1 cellular context compared by ENCODE assay signal in genomic region chr1:98296681-98297080, GRCh38.
TF ChIP-seq lines count a peak whose summit lies in the region.

No MANE protein-coding gene starts in this region.

TF ChIP-seq in GM23338, 12 proteins besides CTCF, POLR2A, EP300 and RAD21:
- TF ChIP-seq EZH2phosphoT487 (IDR thresholded peaks at IDR 0.05; ENCODE audit: unreplicated experiment) (no peak), EZH2 (IDR thresholded peaks at IDR 0.05; ENCODE audit: low read depth, unreplicated experiment) (no peak), REST (IDR thresholded peaks at IDR 0.05; ENCODE audit: unreplicated experiment) (no peak), CREB1 (CRISPR knock-in tag; IDR thresholded peaks at IDR 0.05; ENCODE audit: low read depth) (no peak), POLR2AphosphoS5 (IDR thresholded peaks at IDR 0.05; ENCODE audit: low read depth) (no peak), ZNF331 (CRISPR knock-in tag; IDR thresholded peaks at IDR 0.05; ENCODE audit: low read depth) (no peak), NANOG (IDR thresholded peaks at IDR 0.05; ENCODE audit: borderline replicate concordance) (no peak), ZNF114 (CRISPR knock-in tag; IDR thresholded peaks at IDR 0.05) (no peak), JUNB (IDR thresholded peaks at IDR 0.05; ENCODE audit: unreplicated experiment) (no peak), STAT1 (IDR thresholded peaks at IDR 0.05; ENCODE audit: unreplicated experiment) (no peak)
- TF ChIP-seq, protein P1, sequence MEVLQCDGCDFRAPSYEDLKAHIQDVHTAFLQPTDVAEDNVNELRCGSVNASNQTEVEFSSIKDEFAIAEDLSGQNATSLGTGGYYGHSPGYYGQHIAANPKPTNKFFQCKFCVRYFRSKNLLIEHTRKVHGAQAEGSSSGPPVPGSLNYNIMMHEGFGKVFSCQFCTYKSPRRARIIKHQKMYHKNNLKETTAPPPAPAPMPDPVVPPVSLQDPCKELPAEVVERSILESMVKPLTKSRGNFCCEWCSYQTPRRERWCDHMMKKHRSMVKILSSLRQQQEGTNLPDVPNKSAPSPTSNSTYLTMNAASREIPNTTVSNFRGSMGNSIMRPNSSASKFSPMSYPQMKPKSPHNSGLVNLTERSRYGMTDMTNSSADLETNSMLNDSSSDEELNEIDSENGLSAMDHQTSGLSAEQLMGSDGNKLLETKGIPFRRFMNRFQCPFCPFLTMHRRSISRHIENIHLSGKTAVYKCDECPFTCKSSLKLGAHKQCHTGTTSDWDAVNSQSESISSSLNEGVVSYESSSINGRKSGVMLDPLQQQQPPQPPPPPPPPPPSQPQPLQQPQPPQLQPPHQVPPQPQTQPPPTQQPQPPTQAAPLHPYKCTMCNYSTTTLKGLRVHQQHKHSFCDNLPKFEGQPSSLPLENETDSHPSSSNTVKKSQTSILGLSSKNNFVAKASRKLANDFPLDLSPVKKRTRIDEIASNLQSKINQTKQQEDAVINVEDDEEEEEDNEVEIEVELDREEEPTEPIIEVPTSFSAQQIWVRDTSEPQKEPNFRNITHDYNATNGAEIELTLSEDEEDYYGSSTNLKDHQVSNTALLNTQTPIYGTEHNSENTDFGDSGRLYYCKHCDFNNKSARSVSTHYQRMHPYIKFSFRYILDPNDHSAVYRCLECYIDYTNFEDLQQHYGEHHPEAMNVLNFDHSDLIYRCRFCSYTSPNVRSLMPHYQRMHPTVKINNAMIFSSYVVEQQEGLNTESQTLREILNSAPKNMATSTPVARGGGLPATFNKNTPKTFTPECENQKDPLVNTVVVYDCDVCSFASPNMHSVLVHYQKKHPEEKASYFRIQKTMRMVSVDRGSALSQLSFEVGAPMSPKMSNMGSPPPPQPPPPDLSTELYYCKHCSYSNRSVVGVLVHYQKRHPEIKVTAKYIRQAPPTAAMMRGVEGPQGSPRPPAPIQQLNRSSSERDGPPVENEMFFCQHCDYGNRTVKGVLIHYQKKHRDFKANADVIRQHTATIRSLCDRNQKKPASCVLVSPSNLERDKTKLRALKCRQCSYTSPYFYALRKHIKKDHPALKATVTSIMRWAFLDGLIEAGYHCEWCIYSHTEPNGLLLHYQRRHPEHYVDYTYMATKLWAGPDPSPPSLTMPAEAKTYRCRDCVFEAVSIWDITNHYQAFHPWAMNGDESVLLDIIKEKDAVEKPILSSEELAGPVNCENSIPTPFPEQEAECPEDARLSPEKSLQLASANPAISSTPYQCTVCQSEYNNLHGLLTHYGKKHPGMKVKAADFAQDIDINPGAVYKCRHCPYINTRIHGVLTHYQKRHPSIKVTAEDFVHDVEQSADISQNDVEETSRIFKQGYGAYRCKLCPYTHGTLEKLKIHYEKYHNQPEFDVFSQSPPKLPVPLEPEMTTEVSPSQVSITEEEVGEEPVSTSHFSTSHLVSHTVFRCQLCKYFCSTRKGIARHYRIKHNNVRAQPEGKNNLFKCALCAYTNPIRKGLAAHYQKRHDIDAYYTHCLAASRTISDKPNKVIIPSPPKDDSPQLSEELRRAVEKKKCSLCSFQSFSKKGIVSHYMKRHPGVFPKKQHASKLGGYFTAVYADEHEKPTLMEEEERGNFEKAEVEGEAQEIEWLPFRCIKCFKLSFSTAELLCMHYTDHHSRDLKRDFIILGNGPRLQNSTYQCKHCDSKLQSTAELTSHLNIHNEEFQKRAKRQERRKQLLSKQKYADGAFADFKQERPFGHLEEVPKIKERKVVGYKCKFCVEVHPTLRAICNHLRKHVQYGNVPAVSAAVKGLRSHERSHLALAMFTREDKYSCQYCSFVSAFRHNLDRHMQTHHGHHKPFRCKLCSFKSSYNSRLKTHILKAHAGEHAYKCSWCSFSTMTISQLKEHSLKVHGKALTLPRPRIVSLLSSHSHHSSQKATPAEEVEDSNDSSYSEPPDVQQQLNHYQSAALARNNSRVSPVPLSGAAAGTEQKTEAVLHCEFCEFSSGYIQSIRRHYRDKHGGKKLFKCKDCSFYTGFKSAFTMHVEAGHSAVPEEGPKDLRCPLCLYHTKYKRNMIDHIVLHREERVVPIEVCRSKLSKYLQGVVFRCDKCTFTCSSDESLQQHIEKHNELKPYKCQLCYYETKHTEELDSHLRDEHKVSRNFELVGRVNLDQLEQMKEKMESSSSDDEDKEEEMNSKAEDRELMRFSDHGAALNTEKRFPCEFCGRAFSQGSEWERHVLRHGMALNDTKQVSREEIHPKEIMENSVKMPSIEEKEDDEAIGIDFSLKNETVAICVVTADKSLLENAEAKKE (CRISPR knock-in tag; IDR thresholded peaks at IDR 0.05), result no peak
TF ChIP-seq in GM23338: peak in this region for 0.
